1 cellular context compared by ENCODE assay signal in genomic region chr6:11833626-11834592, GRCh38.
TF ChIP-seq lines count a peak whose summit lies in the region.

No MANE protein-coding gene starts in this region.

TF ChIP-seq in K562, 482 proteins besides CTCF, POLR2A, EP300 and RAD21 (continued from another document and continues in another):
- peak; percentile 31 for TF ChIP-seq HNRNPLL (IDR thresholded peaks at IDR 0.05; ENCODE audit: low read depth, low read length, poor library complexity, severe bottlenecking)
- TF ChIP-seq ZKSCAN1 (IDR thresholded peaks at IDR 0.05; ENCODE audit: low read depth, low read length) = no peak
- TF ChIP-seq FOXA3 (CRISPR knock-in tag; conservative IDR thresholded peaks at IDR 0.05 in 1 of 2, IDR thresholded peaks at IDR 0.05 in 1 of 2) = 0 out of 4 replicates have a peak, but pooled peaks of 1 of the 2 experiments have one; percentile 28
- TF ChIP-seq ARNT (IDR thresholded peaks at IDR 0.05) = peak in 1 of 2 experiments; percentile 72; a peak in 1 of 4 replicates
- TF ChIP-seq TFAM (CRISPR knock-in tag; conservative IDR thresholded peaks at IDR 0.05) = no peak
- TF ChIP-seq GABPB2 (CRISPR knock-in tag; conservative IDR thresholded peaks at IDR 0.05) = no peak
- TF ChIP-seq ZNF644 (tag; IDR thresholded peaks at IDR 0.05; ENCODE audit: low read depth) = no peak
- no peak for TF ChIP-seq ZBTB1 (CRISPR knock-in tag; IDR thresholded peaks at IDR 0.05; ENCODE audit: borderline replicate concordance, low read depth)
- no peak for TF ChIP-seq E2F1 (CRISPR knock-in tag; IDR thresholded peaks at IDR 0.05)
- TF ChIP-seq ZNF398 (CRISPR knock-in tag; IDR thresholded peaks at IDR 0.05) = no peak
- no peak for TF ChIP-seq RBFOX2 (IDR thresholded peaks at IDR 0.05; ENCODE audit: low read depth, low read length)
- TF ChIP-seq ZKSCAN3 (CRISPR knock-in tag; IDR thresholded peaks at IDR 0.05) = no peak
- TF ChIP-seq SMAD1 (IDR thresholded peaks at IDR 0.05; ENCODE audit: low read depth, low read length, partially characterized antibody) = no peak
- TF ChIP-seq PRMT5 (CRISPR knock-in tag; IDR thresholded peaks at IDR 0.05) = no peak
- TF ChIP-seq ZBTB2 (IDR thresholded peaks at IDR 0.05) = no peak; the same call in 1 of the 2 replicates
- TF ChIP-seq CREM (IDR thresholded peaks at IDR 0.05; ENCODE audit: low read depth) = peak; percentile 23; the same call in 1 of the 2 replicates
- no peak for TF ChIP-seq NFE2L1 (tag; IDR thresholded peaks at IDR 0.05; ENCODE audit: borderline replicate concordance, low read depth)
- peak in 1 of 2 experiments; percentile 82; a peak in 2 of 3 replicates for TF ChIP-seq CBX3 (IDR thresholded peaks at IDR 0.05; ENCODE audit: borderline replicate concordance in 1 of 2, low read length in 2 of 2)
- TF ChIP-seq FOXJ3 (CRISPR knock-in tag; IDR thresholded peaks at IDR 0.05) = no peak
- no peak for TF ChIP-seq ZNF395 (CRISPR knock-in tag; IDR thresholded peaks at IDR 0.05)
- no peak for TF ChIP-seq PBX2 (CRISPR knock-in tag; IDR thresholded peaks at IDR 0.05; ENCODE audit: low read depth)
- TF ChIP-seq PBX2 (tag; conservative IDR thresholded peaks at IDR 0.05; ENCODE audit: low read depth) = peak; percentile 91
- no peak for TF ChIP-seq POLR3A (IDR thresholded peaks at IDR 0.05; ENCODE audit: borderline replicate concordance, extremely low read depth, insufficient read depth, insufficient read length)
- no peak for TF ChIP-seq ZBTB11 (CRISPR knock-in tag; IDR thresholded peaks at IDR 0.05)
- TF ChIP-seq ZNF133 (CRISPR knock-in tag; IDR thresholded peaks at IDR 0.05) = no peak
- no peak for TF ChIP-seq MCM2 (IDR thresholded peaks at IDR 0.05; ENCODE audit: low read depth)
- no peak for TF ChIP-seq POLR2AphosphoS2 (IDR thresholded peaks at IDR 0.05; ENCODE audit: low read length)
- TF ChIP-seq TAF9B (IDR thresholded peaks at IDR 0.05; ENCODE audit: partially characterized antibody) = peak; percentile 62
- TF ChIP-seq HNRNPK (IDR thresholded peaks at IDR 0.05; ENCODE audit: low read depth, low read length, poor library complexity, severe bottlenecking) = no peak
- TF ChIP-seq PHF21A (IDR thresholded peaks at IDR 0.05; ENCODE audit: borderline replicate concordance, low read depth) = no peak
- TF ChIP-seq NFRKB (IDR thresholded peaks at IDR 0.05; ENCODE audit: low read depth) = no peak
- TF ChIP-seq L3MBTL2 (IDR thresholded peaks at IDR 0.05) = peak; percentile 96
- no peak for TF ChIP-seq E2F5 (CRISPR knock-in tag; IDR thresholded peaks at IDR 0.05)
- no peak for TF ChIP-seq ZNF146 (CRISPR knock-in tag; IDR thresholded peaks at IDR 0.05; ENCODE audit: unreplicated experiment)
- 0 out of 2 replicates have a peak, but pooled peaks have one; percentile 62 for TF ChIP-seq HDGF (IDR thresholded peaks at IDR 0.05)
- no peak for TF ChIP-seq MAZ (CRISPR knock-in tag; conservative IDR thresholded peaks at IDR 0.05 in 1 of 2, IDR thresholded peaks at IDR 0.05 in 1 of 2)
- no peak for TF ChIP-seq ZNF318 (IDR thresholded peaks at IDR 0.05; ENCODE audit: borderline replicate concordance in 1 of 2, low read depth in 1 of 2)
- TF ChIP-seq MXD1 (CRISPR knock-in tag; IDR thresholded peaks at IDR 0.05; ENCODE audit: borderline replicate concordance, poor library complexity, severe bottlenecking) = no peak
- TF ChIP-seq ZNF668 (CRISPR knock-in tag; IDR thresholded peaks at IDR 0.05) = no peak
- no peak for TF ChIP-seq TARDBP (IDR thresholded peaks at IDR 0.05)
